ENCODE assay signal across 13 cellular contexts in genomic region chr9:36878986-36879982, GRCh38.
A peak's percentile ranks its signal among the peaks of the same experiment; 100 is the strongest.
DNase-seq lines count a peak whose midpoint lies in the region; ATAC-seq and TF ChIP-seq lines count a peak whose summit lies in the region.
"Had no signal": no experiment of that assay in that cellular context is flagged by ENCODE, and none has a peak within 500 bp of the region (broad histone marks: within the 10 kb centered on the region; RNA-seq: fewer than 3 reads in every experiment).

No MANE protein-coding gene starts in this region.

- no peak overlapping the region for H2AK5ac ChIP-seq in neuronal stem cell (ENCODE audit: low read depth, low read length)

- H3K79me2 ChIP-seq in mammary epithelial cell (ENCODE audit: insufficient read depth, low read length) = no peaks in the 10 kb centered on the region

- H2BK120ac ChIP-seq in neuronal stem cell (ENCODE audit: low read depth, low read length) = no peak overlapping the region

- dilution Hi-C loops in mammary epithelial cell (cut with HindIII; ENCODE audit: low sequenced_read_pairs) = no loop called here

- H3K4me3 Mint-ChIP-seq in activated CD4-positive, alpha-beta T cell treated with anti-CD3 and anti-CD28 coated beads, Interleukin-2, amount 10 ng/mL, durations not matched to agents 7 days and 5 days = no peak overlapping the region
- H3K4me3 Mint-ChIP-seq: activated T-helper 1 cell treated with anti-CD3 and anti-CD28 coated beads, Interleukin-12 subunit alpha, Interleukin-12 subunit beta, Interleukin-2, Interleukin-4 antibody, amounts not matched to agents 30 ng/mL and 10 ng/mL and 1 ng/mL, durations not matched to agents 14 hours and 24 hours and 36 hours; dendritic cell treated with granulocyte-macrophage colony-stimulating factor and Interleukin-4, amounts not matched to agents 40 ng/mL and 50 ng/mL, for 4 days; type B pancreatic cell had no signal

- peak; percentile 44 for DNase-seq in activated CD4-positive, alpha-beta T cell treated with anti-CD3 and anti-CD28 coated beads for 48 hours
- no peak for DNase-seq in activated CD4-positive, alpha-beta T cell treated with anti-CD3 and anti-CD28 coated beads, Interleukin-2, amount 10 ng/mL, durations not matched to agents 7 days and 5 days
- DNase-seq in neuronal stem cell (ENCODE audit: low spot score) = no peak
- DNase-seq in sciatic nerve (ENCODE audit: low spot score) = no peak
- DNase-seq in mammary epithelial cell = no peak
- DNase-seq: hippocampal formation had no signal

- ATAC-seq in GM21381 (IDR thresholded peaks at IDR 0.05; ENCODE audit: unreplicated experiment) = peak; percentile 79
- ATAC-seq in HG03280 (IDR thresholded peaks at IDR 0.05; ENCODE audit: unreplicated experiment) = peak; percentile 65
- no peak for ATAC-seq in sciatic nerve
- ATAC-seq in HG02970 (IDR thresholded peaks at IDR 0.05; ENCODE audit: low FRiP score, unreplicated experiment) = no peak

- in situ Hi-C loops in mammary epithelial cell (cut with MboI; ENCODE audit: low sequenced_read_pairs in 2 of 2) = loop anchor here in 1 of 2 donors (25.0 kb wide), 2 partner anchors 383 to 483 kb away; no protein-coding TSS in a partner anchor

- H3K36me3 ChIP-seq in neuronal stem cell (replicated peaks in 1 of 2; ENCODE audit: control insufficient read depth in 2 of 2, insufficient read depth in 2 of 2, low read length in 2 of 2) = peaks cover 0 to 44% of the 10 kb centered on the region in 2 donors
- no peaks in the 10 kb centered on the region for H3K36me3 ChIP-seq in mammary epithelial cell (ENCODE audit: insufficient read depth, low read length)
- H3K36me3 ChIP-seq: SJSA1 had no signal

- H3K27ac ChIP-seq in neuronal stem cell (replicated peaks; ENCODE audit: low read length) = no peak overlapping the region
- no peak overlapping the region for H3K27ac ChIP-seq in mammary epithelial cell (ENCODE audit: insufficient read depth, low read depth, low read length)
- H3K27ac ChIP-seq: SJSA1 had no signal

- H4K20me1 ChIP-seq in mammary epithelial cell (ENCODE audit: insufficient read depth, low read length) = no peaks in the 10 kb centered on the region

- H3K9me3 ChIP-seq in neuronal stem cell (replicated peaks in 1 of 2; ENCODE audit: control insufficient read depth in 2 of 2, insufficient read depth in 1 of 2, low read depth in 1 of 2, low read length in 2 of 2) (peaks cover 0 to 5% of the 10 kb centered on the region in 2 donors), mammary epithelial cell (replicated peaks; ENCODE audit: insufficient read depth, low read length) (peaks cover 5% of the 10 kb centered on the region)
- H3K9me3 ChIP-seq: SJSA1 had no signal

- H3K9me3 Mint-ChIP-seq in activated CD4-positive, alpha-beta T cell treated with anti-CD3 and anti-CD28 coated beads, Interleukin-2, amount 10 ng/mL, durations not matched to agents 7 days and 5 days = no peaks in the 10 kb centered on the region
- H3K9me3 Mint-ChIP-seq: activated T-helper 1 cell treated with anti-CD3 and anti-CD28 coated beads, Interleukin-12 subunit alpha, Interleukin-12 subunit beta, Interleukin-2, Interleukin-4 antibody, amounts not matched to agents 30 ng/mL and 10 ng/mL and 1 ng/mL, durations not matched to agents 14 hours and 24 hours and 36 hours; dendritic cell treated with granulocyte-macrophage colony-stimulating factor and Interleukin-4, amounts not matched to agents 40 ng/mL and 50 ng/mL, for 4 days; type B pancreatic cell had no signal

- no peak overlapping the region for H3K4ac ChIP-seq in neuronal stem cell (ENCODE audit: low read length)

- no peaks in the 10 kb centered on the region for H3K36me3 Mint-ChIP-seq in activated CD4-positive, alpha-beta T cell treated with anti-CD3 and anti-CD28 coated beads, Interleukin-2, amount 10 ng/mL, durations not matched to agents 7 days and 5 days (ENCODE audit: low read depth)
- H3K36me3 Mint-ChIP-seq: type B pancreatic cell had no signal

- WGBS in neuronal stem cell (ENCODE audit: extremely low coverage in 2 of 2, insufficient read length in 2 of 2, insufficient replicate concordance in 1 of 2), 2 donors = no CpG with 5 or more reads among the region's 18 CpGs
- 81% methylated on average over 13 of the region's 18 CpGs for WGBS in mammary epithelial cell (ENCODE audit: low coverage, missing lambda C conversion rate)

- H4K91ac ChIP-seq in neuronal stem cell (ENCODE audit: low read depth, low read length, poor library complexity) = no peak overlapping the region

- no peak overlapping the region for H3K18ac ChIP-seq in neuronal stem cell (ENCODE audit: low read length)

- CTCF ChIA-PET in activated CD4-positive, alpha-beta T cell treated with anti-CD3 and anti-CD28 coated beads, Interleukin-2, amount 10 ng/mL, durations not matched to agents 7 days and 5 days (lab: Charles Lee) = no interaction called here
- CTCF ChIA-PET in mammary epithelial cell (lab: Charles Lee; ENCODE audit: low non-redundant PET) = no interaction called here

- no peak overlapping the region for H2BK12ac ChIP-seq in neuronal stem cell (ENCODE audit: low read length)

- H4K8ac ChIP-seq in neuronal stem cell (ENCODE audit: low read depth, low read length) = no peak overlapping the region

- H3K27me3 Mint-ChIP-seq in activated CD4-positive, alpha-beta T cell treated with anti-CD3 and anti-CD28 coated beads, Interleukin-2, amount 10 ng/mL, durations not matched to agents 7 days and 5 days = peaks cover 11% of the 10 kb centered on the region

- no peak overlapping the region for H3K14ac ChIP-seq in neuronal stem cell (ENCODE audit: low read length)

- no peak overlapping the region for H3K27ac Mint-ChIP-seq in activated CD4-positive, alpha-beta T cell treated with anti-CD3 and anti-CD28 coated beads, Interleukin-2, amount 10 ng/mL, durations not matched to agents 7 days and 5 days
- H3K27ac Mint-ChIP-seq: activated T-helper 1 cell treated with anti-CD3 and anti-CD28 coated beads, Interleukin-12 subunit alpha, Interleukin-12 subunit beta, Interleukin-2, Interleukin-4 antibody, amounts not matched to agents 30 ng/mL and 10 ng/mL and 1 ng/mL, durations not matched to agents 14 hours and 24 hours and 36 hours; dendritic cell treated with granulocyte-macrophage colony-stimulating factor and Interleukin-4, amounts not matched to agents 40 ng/mL and 50 ng/mL, for 4 days; type B pancreatic cell had no signal

- H3K4me2 ChIP-seq in neuronal stem cell (ENCODE audit: insufficient read depth, low read length, poor library complexity, severe bottlenecking) (no peak overlapping the region), mammary epithelial cell (ENCODE audit: insufficient read depth, low read depth, low read length) (no peak overlapping the region)

- no peaks in the 10 kb centered on the region for H3K79me1 ChIP-seq in neuronal stem cell (ENCODE audit: low read depth, low read length)

- no peak overlapping the region for H2BK15ac ChIP-seq in neuronal stem cell (ENCODE audit: low read length)

- H3K4me1 Mint-ChIP-seq in activated CD4-positive, alpha-beta T cell treated with anti-CD3 and anti-CD28 coated beads, Interleukin-2, amount 10 ng/mL, durations not matched to agents 7 days and 5 days = no peaks in the 10 kb centered on the region

- intact Hi-C loops in sciatic nerve (cut with DNase I) (no loop called here), mammary epithelial cell (cut with micrococcal nuclease) (loop anchor here (10.0 kb wide), 2 partner anchors 246 to 426 kb away; partner anchors contain the start of gene ZCCHC7)

- H3K4me1 ChIP-seq in neuronal stem cell (ENCODE audit: control insufficient read depth in 2 of 2, insufficient read depth in 1 of 2, low read depth in 1 of 2, low read length in 2 of 2) (peaks cover 3 to 4% of the 10 kb centered on the region in 2 donors), mammary epithelial cell (ENCODE audit: insufficient read depth, low read length) (no peaks in the 10 kb centered on the region)
- H3K4me1 ChIP-seq: SJSA1 had no signal

- BruUV-seq in mammary epithelial cell (replicated peaks; lab: Mats Ljungman, UMichigan) = no TSS peak

- H3K23ac ChIP-seq in neuronal stem cell (ENCODE audit: low read depth, low read length, poor library complexity) = peak overlapping the region; percentile 5

- TF ChIP-seq CTCF in mammary epithelial cell (conservative IDR thresholded peaks at IDR 0.05 in 1 of 2, IDR thresholded peaks at IDR 0.05 in 1 of 2; ENCODE audit: extremely low read depth in 1 of 2, insufficient read depth in 1 of 2, low read depth in 1 of 2, low read length in 2 of 2) = no peak

- no peak overlapping the region for H2AFZ ChIP-seq in neuronal stem cell (ENCODE audit: low read length)
- no peak overlapping the region for H2AFZ ChIP-seq in mammary epithelial cell (ENCODE audit: low read depth, low read length)

- POLR2A ChIA-PET in activated CD4-positive, alpha-beta T cell treated with anti-CD3 and anti-CD28 coated beads, Interleukin-2, amount 10 ng/mL, durations not matched to agents 7 days and 5 days (lab: Charles Lee) = no interaction called here

- no peaks in the 10 kb centered on the region for H3K27me3 ChIP-seq in neuronal stem cell (ENCODE audit: control insufficient read depth in 3 of 3, insufficient read depth in 3 of 3, low read depth in 1 of 3, low read length in 3 of 3)
- no peaks in the 10 kb centered on the region for H3K27me3 ChIP-seq in mammary epithelial cell (ENCODE audit: insufficient read depth, low read length)

- H3K4me3 ChIP-seq in neuronal stem cell (ENCODE audit: low read length in 2 of 2) (no peak overlapping the region), mammary epithelial cell (replicated peaks in 1 of 3; ENCODE audit: insufficient read depth in 1 of 3, low read depth in 2 of 3, low read length in 3 of 3) (no peak overlapping the region)
- H3K4me3 ChIP-seq: SJSA1 had no signal

- H2BK5ac ChIP-seq in neuronal stem cell (ENCODE audit: low read length) = no peak overlapping the region

- H3K9ac ChIP-seq in neuronal stem cell (ENCODE audit: low read depth, low read length, poor library complexity) = no peak overlapping the region
- no peak overlapping the region for H3K9ac ChIP-seq in mammary epithelial cell (ENCODE audit: insufficient read depth, low read length)

Comparison
In these comparisons a context has a peak if more than half of its experiments do, and no peak if none do; other contexts are left out.
1. ATAC-seq: peak in GM21381 (single experiment) and HG03280 (single experiment); none in sciatic nerve (single experiment) and HG02970 (single experiment).